Comparison of ENCODE assay signal across 14 cellular contexts in genomic region chr6:2899596-2899995, GRCh38. TPM values are rescaled to one million over a fixed set of nuclear protein-coding genes. Genes with fewer than 3 reads are reported as not detected.
DNase-seq lines count a peak whose midpoint lies in the region; ATAC-seq and TF ChIP-seq lines count a peak whose summit lies in the region.
"Had no signal": no experiment of that assay in that cellular context is flagged by ENCODE, and none has a peak within 500 bp of the region (broad histone marks: within the 10 kb centered on the region; RNA-seq: fewer than 3 reads in every experiment).

No MANE protein-coding gene starts in this region.

- H3K27ac ChIP-seq in CD4-positive, alpha-beta T cell (ENCODE audit: low read depth, low read length) = no peak overlapping the region
- H3K27ac ChIP-seq: GM23248 had no signal

- DNase-seq in CD4-positive, alpha-beta T cell = peak in 1 of 10 experiments; percentile 23
- peak; percentile 82 for DNase-seq in activated CD4-positive, alpha-beta memory T cell treated with anti-CD3 and anti-CD28 coated beads for 36 hours
- DNase-seq in immature natural killer cell (no peak), posterior vena cava (ENCODE audit: low spot score) (no peak), DMS 273 (lab: John Stamatoyannopoulos, UW; ENCODE audit: unreplicated experiment) (no peak), NCI-H2029 treated with DMSO at 0.1 percent for 48 hours (lab: John Stamatoyannopoulos, UW) (no peak)
- DNase-seq: GF-D8; GM23248; heart left ventricle; NCI-H1436 treated with DMSO at 0.1 percent for 48 hours; NK-92 treated with Interleukin-12 subunit alpha and Interleukin-12 subunit beta, amount 100 ng/mL, for 24 hours had no signal

- no peaks in the 10 kb centered on the region for H3K9me3 Mint-ChIP-seq in CD4-positive, alpha-beta T cell
- H3K9me3 Mint-ChIP-seq in activated CD4-positive, alpha-beta memory T cell treated with anti-CD3 and anti-CD28 coated beads for 36 hours = no peaks in the 10 kb centered on the region
- H3K9me3 Mint-ChIP-seq in immature natural killer cell = no peaks in the 10 kb centered on the region

- intact Hi-C loops in CD4-positive, alpha-beta T cell (cut with DNase I, micrococcal nuclease) = no loop called here
- intact Hi-C loops in activated CD4-positive, alpha-beta memory T cell treated with anti-CD3 and anti-CD28 coated beads for 36 hours (cut with micrococcal nuclease) = loop anchor here (1.0 to 2.0 kb wide), 3 partner anchors 23 to 42 kb away; no protein-coding TSS in a partner anchor
- intact Hi-C loops in posterior vena cava (cut with DNase I) = no loop called here

- peaks cover 80% of the 10 kb centered on the region for H3K36me3 Mint-ChIP-seq in CD4-positive, alpha-beta T cell (ENCODE audit: low read depth)
- H3K36me3 Mint-ChIP-seq in activated CD4-positive, alpha-beta memory T cell treated with anti-CD3 and anti-CD28 coated beads for 36 hours = peaks cover 73% of the 10 kb centered on the region
- H3K36me3 Mint-ChIP-seq in immature natural killer cell = peaks cover 28 to 56% (median 30%) of the 10 kb centered on the region in 3 donors

- TF ChIP-seq POLR2A in GM18505 (IDR thresholded peaks at IDR 0.05; ENCODE audit: borderline replicate concordance, extremely low read depth, insufficient read depth, insufficient read length) = peak; percentile 42

- no peaks in the 10 kb centered on the region for H3K27me3 Mint-ChIP-seq in CD4-positive, alpha-beta T cell
- H3K27me3 Mint-ChIP-seq in activated CD4-positive, alpha-beta memory T cell treated with anti-CD3 and anti-CD28 coated beads for 36 hours = no peaks in the 10 kb centered on the region
- H3K27me3 Mint-ChIP-seq in immature natural killer cell (ENCODE audit: low read depth in 3 of 3) = peaks cover 3 to 14% (median 9%) of the 10 kb centered on the region in 3 donors

- TF ChIP-seq CTCF in CD4-positive, alpha-beta T cell (IDR thresholded peaks at IDR 0.05) = no peak

- H3K27me3 ChIP-seq in CD4-positive, alpha-beta T cell (ENCODE audit: control insufficient read depth, insufficient read depth, low read length) = no peaks in the 10 kb centered on the region
- H3K27me3 ChIP-seq: heart left ventricle had no signal

- H3K27ac Mint-ChIP-seq in CD4-positive, alpha-beta T cell = peak overlapping the region; percentile 99
- H3K27ac Mint-ChIP-seq in activated CD4-positive, alpha-beta memory T cell treated with anti-CD3 and anti-CD28 coated beads for 36 hours = peak overlapping the region; percentile 95
- peak overlapping the region in 5 of 6 donors; percentile 0 to 98 (median 94) for H3K27ac Mint-ChIP-seq in immature natural killer cell

- H3K9me3 ChIP-seq in CD4-positive, alpha-beta T cell (ENCODE audit: control insufficient read depth, low read length) = no peaks in the 10 kb centered on the region
- H3K9me3 ChIP-seq: breast epithelium, heart left ventricle had no signal

- peaks cover 69% of the 10 kb centered on the region for H3K4me1 Mint-ChIP-seq in CD4-positive, alpha-beta T cell (ENCODE audit: low read depth)
- H3K4me1 Mint-ChIP-seq in activated CD4-positive, alpha-beta memory T cell treated with anti-CD3 and anti-CD28 coated beads for 36 hours (ENCODE audit: low read depth) = peaks cover 50% of the 10 kb centered on the region
- peaks cover 60 to 68% of the 10 kb centered on the region in 2 donors for H3K4me1 Mint-ChIP-seq in immature natural killer cell

- peak; percentile 19 for ATAC-seq in CD4-positive, alpha-beta T cell (ENCODE audit: poor library complexity)
- no peak for ATAC-seq in GM18505 (IDR thresholded peaks at IDR 0.05; ENCODE audit: unreplicated experiment)
- no peak for ATAC-seq in HG03175 (IDR thresholded peaks at IDR 0.05; ENCODE audit: unreplicated experiment)
- ATAC-seq: heart left ventricle had no signal

- POLR2A ChIA-PET in CD4-positive, alpha-beta T cell (lab: Charles Lee) = interaction anchor here (0.9 to 4.2 kb wide), 13 partner anchors 11 to 90 kb away, joined by 3 to 24 read pairs (median 9); partner anchors contain the start of gene SERPINB1
- POLR2A ChIA-PET in activated CD4-positive, alpha-beta memory T cell treated with anti-CD3 and anti-CD28 coated beads for 36 hours (lab: Charles Lee) = interaction anchor here (0.6 to 4.3 kb wide), 14 partner anchors 12 to 164 kb away, joined by 3 to 29 read pairs (median 4); partner anchors contain the start of gene SERPINB1

- H3K4me3 Mint-ChIP-seq in CD4-positive, alpha-beta T cell = peak overlapping the region; percentile 100
- H3K4me3 Mint-ChIP-seq in activated CD4-positive, alpha-beta memory T cell treated with anti-CD3 and anti-CD28 coated beads for 36 hours = peak overlapping the region; percentile 99
- peak overlapping the region; percentile 25 to 100 (median 98) for H3K4me3 Mint-ChIP-seq in immature natural killer cell

- CTCF ChIA-PET in CD4-positive, alpha-beta T cell (lab: Charles Lee) = interaction anchor here (1.2 to 3.2 kb wide), 5 partner anchors 8 to 53 kb away, joined by 3 to 12 read pairs (median 7); no protein-coding TSS in a partner anchor
- CTCF ChIA-PET in activated CD4-positive, alpha-beta memory T cell treated with anti-CD3 and anti-CD28 coated beads for 36 hours (lab: Charles Lee) = interaction anchor here (0.9 to 5.0 kb wide), 14 partner anchors 8 to 133 kb away, joined by 3 to 53 read pairs (median 6); partner anchors contain the start of gene SERPINB1

RNA-seq across cellular contexts. Expression of gene SERPINB9, which starts 3.5 kb away (rescaled TPM):
- 10 to 100 TPM; 25.8 to 27.4 TPM for total RNA-seq in CD4-positive, alpha-beta T cell
- total RNA-seq in activated CD4-positive, alpha-beta memory T cell treated with anti-CD3 and anti-CD28 coated beads for 36 hours = 10 to 100 TPM; 69.9 to 72.6 TPM
- polyA plus RNA-seq in immature natural killer cell = 10 to 100 TPM; 20.7 to 50.4 (median 21.7) TPM
- 10 to 100 TPM in 1 of 2 donors, 1 to 10 TPM in 1; 9.9 to 12.8 TPM for total RNA-seq in posterior vena cava

RNA-seq across cellular contexts. Expression of gene SERPINB1, which starts 57.9 kb away (rescaled TPM):
- total RNA-seq in CD4-positive, alpha-beta T cell = 10 to 100 TPM; 58.3 to 58.4 TPM
- 100 to 1,000 TPM; 164 to 169 TPM for total RNA-seq in activated CD4-positive, alpha-beta memory T cell treated with anti-CD3 and anti-CD28 coated beads for 36 hours
- polyA plus RNA-seq in immature natural killer cell = 100 to 1,000 TPM; 108 to 164 (median 162) TPM
- total RNA-seq in posterior vena cava = 10 to 100 TPM; 30.8 to 44.0 TPM
